Comparison of ENCODE assay signal across 11 cellular contexts in genomic region chr2:173090973-173091660, GRCh38. TPM values are rescaled to one million over a fixed set of nuclear protein-coding genes. Genes with fewer than 3 reads are reported as not detected.
DNase-seq lines count a peak whose midpoint lies in the region; ATAC-seq, FAIRE-seq and TF ChIP-seq lines count a peak whose summit lies in the region.
"Had no signal": no experiment of that assay in that cellular context is flagged by ENCODE, and none has a peak within 500 bp of the region (broad histone marks: within the 10 kb centered on the region; RNA-seq: fewer than 3 reads in every experiment).

No MANE protein-coding gene starts in this region.

- no peaks in the 10 kb centered on the region for H3K27me3 Mint-ChIP-seq in chondrocyte (ENCODE audit: low read depth)
- H3K27me3 Mint-ChIP-seq: effector memory CD8-positive, alpha-beta T cell had no signal

- H3K36me3 ChIP-seq in left lung: peaks cover 0 to 15% of the 10 kb centered on the region in 2 donors
- H3K36me3 ChIP-seq in tibial artery: no peaks in the 10 kb centered on the region
- H3K36me3 ChIP-seq in Karpas-422 (ENCODE audit: insufficient read depth, low read length): no peaks in the 10 kb centered on the region

- H3K9me3 Mint-ChIP-seq in chondrocyte (ENCODE audit: low read depth): peaks cover 8% of the 10 kb centered on the region
- H3K9me3 Mint-ChIP-seq: effector memory CD8-positive, alpha-beta T cell had no signal

- H3K27ac Mint-ChIP-seq in chondrocyte (ENCODE audit: unreplicated experiment): peak overlapping the region; percentile 90
- H3K27ac Mint-ChIP-seq: effector memory CD8-positive, alpha-beta T cell had no signal

- no peaks in the 10 kb centered on the region for H4K20me1 ChIP-seq in Karpas-422 (ENCODE audit: insufficient read depth, low read depth, low read length)

- no peak overlapping the region for H2AFZ ChIP-seq in Karpas-422 (ENCODE audit: low read length)

- ATAC-seq in left lung: no peak
- ATAC-seq: effector memory CD8-positive, alpha-beta T cell had no signal

- H3K27me3 ChIP-seq in left lung (no peaks in the 10 kb centered on the region), tibial artery (no peaks in the 10 kb centered on the region), Karpas-422 (ENCODE audit: low read length) (no peaks in the 10 kb centered on the region)

- intact Hi-C loops in left lung (cut with DNase I) (no loop called here), tibial artery (cut with DNase I; ENCODE audit: low total_unique reads) (loop anchor here (5.0 kb wide), 1 partner anchor 111 kb away; no protein-coding TSS in a partner anchor)

- TF ChIP-seq POLR2A in H54 (IDR thresholded peaks at IDR 0.05; ENCODE audit: low read depth, low read length): no peak

- H3K27ac ChIP-seq in left lung: peak overlapping the region; percentile 4 to 63
- peak overlapping the region; percentile 88 to 90 for H3K27ac ChIP-seq in tibial artery
- no peak overlapping the region for H3K27ac ChIP-seq in Karpas-422 (ENCODE audit: low read length)

- peak; percentile 34 for TF ChIP-seq CTCF in HFF-Myc (IDR thresholded peaks at IDR 0.05; ENCODE audit: low read depth, low read length, missing control alignments)
- TF ChIP-seq CTCF in chondrocyte (IDR thresholded peaks at IDR 0.05): peak; percentile 53
- TF ChIP-seq CTCF in left lung (IDR thresholded peaks at IDR 0.05): peak in 1 of 2 donors; percentile 15
- TF ChIP-seq CTCF in tibial artery (IDR thresholded peaks at IDR 0.05): peak in 1 of 2 experiments; percentile 43

- H3K9me3 ChIP-seq in left lung (no peaks in the 10 kb centered on the region), tibial artery (no peaks in the 10 kb centered on the region), Karpas-422 (ENCODE audit: low read length) (no peaks in the 10 kb centered on the region)

- no peak overlapping the region for H3K9ac ChIP-seq in Karpas-422 (ENCODE audit: low read length)

- no peak for FAIRE-seq in H54 (lab: Jason Lieb, UNC)
- FAIRE-seq in HTR-8/SVneo (lab: Jason Lieb, UNC): no peak

- H3K4me1 ChIP-seq in left lung (peaks cover 8 to 10% of the 10 kb centered on the region in 2 donors), tibial artery (peaks cover 0 to 88% (median 43%) of the 10 kb centered on the region in 4 donors), Karpas-422 (ENCODE audit: low read length) (no peaks in the 10 kb centered on the region)

- peaks cover 6% of the 10 kb centered on the region for H3K36me3 Mint-ChIP-seq in chondrocyte (ENCODE audit: low read depth)

- no peaks in the 10 kb centered on the region for H3K9me2 ChIP-seq in Karpas-422 (replicated peaks; ENCODE audit: insufficient read depth, low read length)

- H3K4me2 ChIP-seq in Karpas-422 (ENCODE audit: low read depth, low read length, poor library complexity, severe bottlenecking): no peak overlapping the region

- H3K4me3 ChIP-seq in HFF-Myc (replicated peaks; ENCODE audit: low read depth, low read length): no peak overlapping the region
- no peak overlapping the region for H3K4me3 ChIP-seq in left lung
- H3K4me3 ChIP-seq in tibial artery: peak overlapping the region; percentile 1 to 34
- no peak overlapping the region for H3K4me3 ChIP-seq in Karpas-422 (ENCODE audit: low read length)

- no peaks in the 10 kb centered on the region for H3K79me2 ChIP-seq in Karpas-422 (ENCODE audit: low read length)

- DNase-seq in HFF-Myc (ENCODE audit: extremely low read depth, low read depth) (no peak), chondrocyte (ENCODE audit: low spot score) (no peak), left lung (no peak), tibial artery (peak; percentile 66 to 89), H54 (ENCODE audit: insufficient read length, low spot score) (no peak), Karpas-422 (no peak), HTR-8/SVneo (ENCODE audit: insufficient read length, low spot score) (no peak), NAMALWA (ENCODE audit: low spot score) (no peak)
- DNase-seq: effector memory CD8-positive, alpha-beta T cell; NCI-H1930; stimulated activated CD4-positive, alpha-beta T cell treated with anti-CD3 and anti-CD28 coated beads, Interleukin-2, amount 100 ng/mL, for 24 hours had no signal

- peaks cover 51% of the 10 kb centered on the region for H3K4me1 Mint-ChIP-seq in chondrocyte (ENCODE audit: low read depth)

- H3K4me3 Mint-ChIP-seq in chondrocyte (ENCODE audit: unreplicated experiment): no peak overlapping the region
- H3K4me3 Mint-ChIP-seq: effector memory CD8-positive, alpha-beta T cell had no signal

RNA-seq across cellular contexts. Expression of gene MAP3K20, which starts 15.5 kb away (rescaled TPM):
- total RNA-seq in chondrocyte (55.7 to 68.5 TPM (median 68.1 TPM) in 3 replicates), left lung (10 to 100 TPM; 49.6 to 57.5 TPM)
- 0.34 and 1.2 TPM in 2 replicates for total RNA-seq in Karpas-422 (2014; rRNA removed; shearing (Covaris generic); ENCODE audit: low replicate concordance)

Comparison
In these comparisons a context has a peak if more than half of its experiments do, and no peak if none do; other contexts are left out.
1. DNase-seq: peak in tibial artery (2 of 2); none in HFF-Myc (single experiment), chondrocyte (single experiment), left lung (0 of 2), H54 (single experiment), Karpas-422 (single experiment), HTR-8/SVneo (single experiment) and NAMALWA (single experiment).
2. H3K4me3 ChIP-seq: peak in tibial artery (2 of 2); none in HFF-Myc (single experiment), left lung (0 of 2) and Karpas-422 (single experiment).
3. RNA of gene MAP3K20, which starts 15.5 kb away (total RNA-seq): 55.7 to 68.5 TPM in chondrocyte and 49.6 to 57.5 TPM in left lung; 0.34 to 1.2 TPM in Karpas-422; every median in the first group is over 10 times any median in the second.